Comparison of ENCODE assay signal across 8 cellular contexts in the genomic region with DNA sequence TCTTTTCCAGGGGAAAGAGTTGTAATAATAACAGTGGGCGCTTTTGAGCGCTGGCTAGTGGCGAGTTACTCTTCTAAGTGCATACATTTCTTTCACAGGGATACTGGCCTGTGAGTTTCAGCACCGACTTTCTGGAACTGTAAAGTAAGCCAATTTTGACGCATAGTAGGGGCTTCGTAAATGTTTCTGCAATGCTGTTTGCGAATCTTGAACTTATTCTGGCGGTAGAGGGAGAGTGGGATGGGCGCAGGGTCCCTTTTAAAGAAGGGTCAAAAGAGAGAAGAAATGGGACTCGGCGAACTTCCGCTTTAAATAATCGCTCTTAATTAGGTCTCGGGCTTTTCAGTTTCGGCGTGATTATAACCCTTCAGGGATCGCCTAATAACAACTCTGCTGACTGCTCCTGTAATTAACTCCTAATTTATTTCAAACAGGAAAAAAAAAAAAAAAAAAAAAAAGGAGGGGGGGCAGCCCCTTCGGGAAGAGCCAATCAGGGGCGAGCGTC. TPM values are rescaled to one million over a fixed set of nuclear protein-coding genes. Genes with fewer than 3 reads are reported as not detected.
DNase-seq lines count a peak whose midpoint lies in the region; ATAC-seq and TF ChIP-seq lines count a peak whose summit lies in the region.

No MANE protein-coding gene starts in this region.

- no peaks in the 10 kb centered on the region for H3K9me3 ChIP-seq in Peyer's patch
- H3K9me3 ChIP-seq in neural cell (ENCODE audit: low read length): no peaks in the 10 kb centered on the region

- H3K9me3 Mint-ChIP-seq in CD14-positive monocyte: peaks cover 9 to 46% (median 36%) of the 10 kb centered on the region in 7 donors
- H3K9me3 Mint-ChIP-seq in endothelial cell (ENCODE audit: unreplicated experiment): no peaks in the 10 kb centered on the region

- intact Hi-C loops in CD14-positive monocyte (cut with micrococcal nuclease): no loop called here

- H3K4me2 ChIP-seq in neural cell (ENCODE audit: low read length): no peak overlapping the region

- H3K4me1 Mint-ChIP-seq in CD14-positive monocyte: peaks cover 13% of the 10 kb centered on the region
- peaks cover 12% of the 10 kb centered on the region for H3K4me1 Mint-ChIP-seq in endothelial cell (ENCODE audit: unreplicated experiment)

- no peak overlapping the region for H2AFZ ChIP-seq in neural cell (ENCODE audit: low read depth, low read length)

- H3K27me3 ChIP-seq in Peyer's patch (peaks cover 0 to 40% of the 10 kb centered on the region in 2 donors), neural cell (ENCODE audit: insufficient read depth, low read depth, low read length) (peaks cover 99% of the 10 kb centered on the region)

- H3K36me3 Mint-ChIP-seq in CD14-positive monocyte (peaks cover 8 to 14% of the 10 kb centered on the region in 2 donors), endothelial cell (ENCODE audit: low read depth, unreplicated experiment) (no peaks in the 10 kb centered on the region)

- no peak overlapping the region for H3K9ac ChIP-seq in neural cell (ENCODE audit: low read length)

- no peak for DNase-seq in CD14-positive monocyte (ENCODE audit: low spot score)
- no peak for DNase-seq in Peyer's patch
- no peak for DNase-seq in endothelial cell (ENCODE audit: low spot score)
- DNase-seq in DMS153 (lab: John Stamatoyannopoulos, UW): no peak
- no peak for DNase-seq in NCI-H1048 (lab: John Stamatoyannopoulos, UW)

- no peak for ATAC-seq in GM18868 (IDR thresholded peaks at IDR 0.05; ENCODE audit: unreplicated experiment)
- no peak for ATAC-seq in GM18867 (IDR thresholded peaks at IDR 0.05; ENCODE audit: unreplicated experiment)

- H4K20me1 ChIP-seq in neural cell (ENCODE audit: insufficient read depth): no peaks in the 10 kb centered on the region

- peak overlapping the region; percentile 50 to 87 for H3K4me3 Mint-ChIP-seq in CD14-positive monocyte
- H3K4me3 Mint-ChIP-seq in endothelial cell (ENCODE audit: unreplicated experiment): peak overlapping the region; percentile 90

- H3K27ac ChIP-seq in Peyer's patch (no peak overlapping the region), neural cell (ENCODE audit: low read length) (no peak overlapping the region)

- H3K4me1 ChIP-seq in Peyer's patch: peaks cover 0 to 36% (median 0%) of the 10 kb centered on the region in 4 donors

- peaks cover 93 to 99% (median 94%) of the 10 kb centered on the region in 3 donors for H3K27me3 Mint-ChIP-seq in CD14-positive monocyte (ENCODE audit: low read depth in 3 of 3)
- H3K27me3 Mint-ChIP-seq in endothelial cell (ENCODE audit: unreplicated experiment): peaks cover 25% of the 10 kb centered on the region

- no peaks in the 10 kb centered on the region for H3F3A ChIP-seq in neural cell (ENCODE audit: insufficient read depth, low read length, poor library complexity, severe bottlenecking)

- TF ChIP-seq CTCF in CD14-positive monocyte (IDR thresholded peaks at IDR 0.05) (no peak), Peyer's patch (IDR thresholded peaks at IDR 0.05) (no peak), endothelial cell (IDR thresholded peaks at IDR 0.05; ENCODE audit: unreplicated experiment) (no peak), neural cell (IDR thresholded peaks at IDR 0.05; ENCODE audit: poor library complexity, severe bottlenecking) (no peak)

- H3K4me3 ChIP-seq in Peyer's patch (peak overlapping the region in 3 of 4 donors; percentile 37 to 74 (median 71)), neural cell (ENCODE audit: low read length) (peak overlapping the region; percentile 56)

- no peak for TF ChIP-seq POLR2A in Peyer's patch (IDR thresholded peaks at IDR 0.05)

- peaks cover 0 to under 1% (median 0%) of the 10 kb centered on the region in 3 donors for H3K36me3 ChIP-seq in Peyer's patch
- no peaks in the 10 kb centered on the region for H3K36me3 ChIP-seq in neural cell (ENCODE audit: insufficient read depth, low read length)

- H3K27ac Mint-ChIP-seq in CD14-positive monocyte (no peak overlapping the region), endothelial cell (ENCODE audit: unreplicated experiment) (no peak overlapping the region)

- TF ChIP-seq EP300 in neural cell (conservative IDR thresholded peaks at IDR 0.05; ENCODE audit: poor library complexity, severe bottlenecking): no peak

- TF ChIP-seq RAD21 in neural cell (conservative IDR thresholded peaks at IDR 0.05): no peak

- H3K79me2 ChIP-seq in neural cell (replicated peaks; ENCODE audit: insufficient read depth, low read length): no peaks in the 10 kb centered on the region

- H3K9me2 ChIP-seq in neural cell (ENCODE audit: insufficient read depth, low read length): no peaks in the 10 kb centered on the region

TF ChIP-seq in neural cell, 6 proteins besides CTCF, POLR2A, EP300 and RAD21:
- TF ChIP-seq MXI1 (conservative IDR thresholded peaks at IDR 0.05; ENCODE audit: poor library complexity, severe bottlenecking): no peak
- no peak for TF ChIP-seq EZH2 (IDR thresholded peaks at IDR 0.05; ENCODE audit: borderline replicate concordance, insufficient read depth, low read length, poor library complexity, severe bottlenecking)
- no peak for TF ChIP-seq POLR2AphosphoS5 (IDR thresholded peaks at IDR 0.05)
- no peak for TF ChIP-seq REST (IDR thresholded peaks at IDR 0.05; ENCODE audit: borderline replicate concordance)
- TF ChIP-seq TAF1 (IDR thresholded peaks at IDR 0.05; ENCODE audit: low read depth): no peak
- TF ChIP-seq SMC3 (conservative IDR thresholded peaks at IDR 0.05; ENCODE audit: poor library complexity): no peak

RNA-seq across cellular contexts. Expression of gene MSX2, which starts 0.4 kb away (rescaled TPM):
- polyA plus RNA-seq in CD14-positive monocyte (under 1 TPM in 1 of 2 donors, not detected in 1; 0.14 TPM), neural cell (not detected in 2 replicates)
- total RNA-seq in Peyer's patch (1 to 10 TPM in 3 of 4 donors, not detected in 1; 1.6 to 2.7 (median 2.1) TPM), endothelial cell (ENCODE audit: unreplicated experiment) (0.56 TPM)
- not detected in 2 replicates for polyA minus RNA-seq in neural cell
